In genomic region chrX:110156167-110156754, GRCh38 we compare ENCODE assay signal across 8 cellular contexts.
A peak's percentile ranks its signal among the peaks of the same experiment; 100 is the strongest.
DNase-seq lines count a peak whose midpoint lies in the region; ATAC-seq, FAIRE-seq and TF ChIP-seq lines count a peak whose summit lies in the region.

No MANE protein-coding gene starts in this region.

- H3K4me3 Mint-ChIP-seq in Caco-2 (ENCODE audit: unreplicated experiment): no peak overlapping the region

- CTCF ChIA-PET in HepG2 (lab: Yijun Ruan, JAX; ENCODE audit: low intra/inter-chr PET ratio, low total read pairs) (no interaction called here), Caco-2 (lab: Charles Lee) (no interaction called here)

- H3K9ac ChIP-seq in GM23248 (no peak overlapping the region), adipocyte (ENCODE audit: low read length) (no peak overlapping the region), HepG2 (ENCODE audit: insufficient read depth, low read depth, low read length) (no peak overlapping the region)

- intact Hi-C loops in HepG2 (cut with micrococcal nuclease; ENCODE audit: unreplicated experiment): no loop called here
- intact Hi-C loops in Caco-2 (cut with micrococcal nuclease; ENCODE audit: unreplicated experiment): no loop called here

- no peaks in the 10 kb centered on the region for H3K9me2 ChIP-seq in GM23248 (ENCODE audit: insufficient read depth)

- H3K27me3 ChIP-seq in GM23248 (replicated peaks; ENCODE audit: insufficient read depth): no peaks in the 10 kb centered on the region
- peaks cover 13% of the 10 kb centered on the region for H3K27me3 ChIP-seq in adipocyte (replicated peaks; ENCODE audit: control insufficient read depth, insufficient read depth, low read length)
- H3K27me3 ChIP-seq in HepG2 (ENCODE audit: control insufficient read depth in 1 of 2, insufficient read depth in 2 of 2, low read length in 2 of 2): no peaks in the 10 kb centered on the region
- no peaks in the 10 kb centered on the region for H3K27me3 ChIP-seq in Caco-2 (replicated peaks; ENCODE audit: control insufficient read depth, insufficient read depth, low read length)

- H3K4me2 ChIP-seq in GM23248 (ENCODE audit: unreplicated experiment) (no peak overlapping the region), HepG2 (ENCODE audit: low read depth, low read length) (no peak overlapping the region)

- H3F3A ChIP-seq in GM23248 (ENCODE audit: insufficient read depth): no peaks in the 10 kb centered on the region

- H3K4me3 ChIP-seq in GM23248 (no peak overlapping the region), adipocyte (ENCODE audit: low read length) (no peak overlapping the region), HepG2 (replicated peaks in 1 of 3; ENCODE audit: insufficient read depth in 1 of 3, low read depth in 2 of 3, low read length in 3 of 3) (no peak overlapping the region), Caco-2 (ENCODE audit: low read depth, low read length) (no peak overlapping the region)

- POLR2A ChIA-PET in HepG2 (lab: Yijun Ruan, JAX): no interaction called here
- POLR2A ChIA-PET in Caco-2 (lab: Charles Lee): no interaction called here

- H3K79me2 ChIP-seq in GM23248 (ENCODE audit: insufficient read depth): no peaks in the 10 kb centered on the region
- H3K79me2 ChIP-seq in HepG2 (ENCODE audit: insufficient read depth, low read length): no peaks in the 10 kb centered on the region

- no peak overlapping the region for H2AFZ ChIP-seq in GM23248
- H2AFZ ChIP-seq in HepG2 (ENCODE audit: low read length): no peak overlapping the region

- no peak overlapping the region for H3K27ac Mint-ChIP-seq in Caco-2 (ENCODE audit: unreplicated experiment)

- 34 to 40% methylated on average over 6 of the region's 6 CpGs for WGBS in GM23248 (ENCODE audit: low coverage in 1 of 2, low lambda C conversion rate in 2 of 2, missing lambda C conversion rate in 2 of 2), 2 experiments
- WGBS in HepG2 (ENCODE audit: low lambda C conversion rate): 76% methylated on average over 6 of the region's 6 CpGs

- TF ChIP-seq CTCF in AG09319 (IDR thresholded peaks at IDR 0.05; ENCODE audit: low read depth, low read length) (peak; percentile 49), HepG2 (CRISPR knock-in tag; IDR thresholded peaks at IDR 0.05) (no peak; the same call in 1 of the 2 replicates), Caco-2 (IDR thresholded peaks at IDR 0.05; ENCODE audit: insufficient read depth in 1 of 2, low read depth in 1 of 2, low read length in 1 of 2, severe bottlenecking in 1 of 2, unreplicated experiment in 1 of 2) (peak in 1 of 2 experiments; percentile 43)

- H3K4me1 ChIP-seq in GM23248 (ENCODE audit: insufficient read depth) (0 out of 2 replicates have a peak, but pooled peaks cover 4% of the 10 kb centered on the region), adipocyte (ENCODE audit: control insufficient read depth, insufficient read depth, low read length) (peaks cover 5% of the 10 kb centered on the region), HepG2 (ENCODE audit: insufficient read depth, low read length) (no peaks in the 10 kb centered on the region), Caco-2 (no peaks in the 10 kb centered on the region)

- no peaks in the 10 kb centered on the region for H3K36me3 ChIP-seq in GM23248 (ENCODE audit: low read depth)
- no peaks in the 10 kb centered on the region for H3K36me3 ChIP-seq in adipocyte (ENCODE audit: control insufficient read depth, insufficient read depth, low read length, severe bottlenecking)
- no peaks in the 10 kb centered on the region for H3K36me3 ChIP-seq in HepG2 (replicated peaks in 1 of 2; ENCODE audit: control insufficient read depth in 1 of 2, insufficient read depth in 2 of 2, low read length in 2 of 2)
- no peaks in the 10 kb centered on the region for H3K36me3 ChIP-seq in Caco-2 (ENCODE audit: control insufficient read depth, insufficient read depth, low read length)

- no peaks in the 10 kb centered on the region for H3K27me3 Mint-ChIP-seq in Caco-2 (ENCODE audit: insufficient read depth, unreplicated experiment)

- H3K9me3 ChIP-seq in GM23248 (ENCODE audit: low read depth): no peaks in the 10 kb centered on the region
- no peaks in the 10 kb centered on the region for H3K9me3 ChIP-seq in adipocyte (ENCODE audit: control insufficient read depth, low read length)
- H3K9me3 ChIP-seq in HepG2 (ENCODE audit: low read length): no peaks in the 10 kb centered on the region
- no peaks in the 10 kb centered on the region for H3K9me3 ChIP-seq in Caco-2

- no peak for TF ChIP-seq POLR2A in HepG2 (IDR thresholded peaks at IDR 0.05; ENCODE audit: insufficient read depth in 1 of 2, low read depth in 2 of 2, low read length in 2 of 2)

- no peak for DNase-seq in AG09319 (ENCODE audit: extremely low read depth, low read depth)
- peak; percentile 34 for DNase-seq in GM23248
- peak; percentile 62 for DNase-seq in adipocyte (ENCODE audit: low read depth)
- no peak for DNase-seq in HepG2 (ENCODE audit: low spot score)
- no peak for DNase-seq in Caco-2
- DNase-seq in NCI-H2171 (lab: John Stamatoyannopoulos, UW): no peak
- no peak for DNase-seq in ureter (ENCODE audit: low spot score)
- no peak for DNase-seq in GM19240 (ENCODE audit: insufficient read length, low spot score)

- BruUV-seq in HepG2 (replicated peaks; lab: Mats Ljungman, UMichigan) (no TSS peak), Caco-2 (replicated peaks; lab: Mats Ljungman, UMichigan) (no TSS peak)

- peaks cover 7% of the 10 kb centered on the region for H3K4me1 Mint-ChIP-seq in Caco-2 (ENCODE audit: low read depth, unreplicated experiment)

- H3K9me3 Mint-ChIP-seq in Caco-2 (ENCODE audit: unreplicated experiment): no peaks in the 10 kb centered on the region

- no peak for TF ChIP-seq EP300 in HepG2 (IDR thresholded peaks at IDR 0.05; ENCODE audit: low read depth in 2 of 2, low read length in 2 of 2)
- TF ChIP-seq EP300 in HepG2 (CRISPR knock-in tag; IDR thresholded peaks at IDR 0.05; ENCODE audit: borderline replicate concordance): no peak

- no peak for ATAC-seq in HepG2

- FAIRE-seq in HepG2 (lab: Jason Lieb, UNC): no peak

- in situ Hi-C loops in GM23248 (cut with MboI): no loop called here
- in situ Hi-C loops in HepG2 (cut with HindIII; ENCODE audit: extremely low pct_ligation_motif_present, low pct_unique_long_range_greater_than_20kb): loop anchor here (5.0 to 25.0 kb wide), 2 partner anchors 246 to 681 kb away; no protein-coding TSS in a partner anchor

- H3K27ac ChIP-seq in GM23248 (no peak overlapping the region), HepG2 (ENCODE audit: extremely low read length, insufficient read depth, low read length) (no peak overlapping the region)

- TF ChIP-seq RAD21 in HepG2 (CRISPR knock-in tag; IDR thresholded peaks at IDR 0.05): no peak

- H4K20me1 ChIP-seq in GM23248 (ENCODE audit: insufficient read depth) (no peaks in the 10 kb centered on the region), HepG2 (ENCODE audit: insufficient read depth, low read length) (no peaks in the 10 kb centered on the region)

- H3K36me3 Mint-ChIP-seq in Caco-2 (ENCODE audit: insufficient read depth, unreplicated experiment): peaks cover 12% of the 10 kb centered on the region

TF ChIP-seq in HepG2, 621 proteins besides CTCF, POLR2A, EP300 and RAD21:
- TF ChIP-seq CHD2 (IDR thresholded peaks at IDR 0.05; ENCODE audit: low read depth, low read length) (no peak), FIP1L1 (IDR thresholded peaks at IDR 0.05; ENCODE audit: borderline replicate concordance, insufficient read depth, low read depth, low read length) (no peak), ZNF775 (CRISPR knock-in tag; IDR thresholded peaks at IDR 0.05; ENCODE audit: borderline replicate concordance) (no peak), ZNF432 (CRISPR knock-in tag; IDR thresholded peaks at IDR 0.05; ENCODE audit: borderline replicate concordance) (no peak), CHD4 (IDR thresholded peaks at IDR 0.05; ENCODE audit: borderline replicate concordance, low read length) (no peak), ZFP62 (CRISPR knock-in tag; IDR thresholded peaks at IDR 0.05) (no peak), SP5 (CRISPR knock-in tag; IDR thresholded peaks at IDR 0.05; ENCODE audit: borderline replicate concordance, low read depth) (no peak), ARID3A (IDR thresholded peaks at IDR 0.05; ENCODE audit: low read depth, low read length) (0 out of 2 replicates have a peak, but pooled peaks have one; percentile 13), ZNF512 (CRISPR knock-in tag; IDR thresholded peaks at IDR 0.05) (no peak)

Comparison
In these comparisons a context has a peak if more than half of its experiments do, and no peak if none do; other contexts are left out.
1. DNase-seq: peak in GM23248 (single experiment) and adipocyte (single experiment); none in AG09319 (single experiment), HepG2 (single experiment), Caco-2 (0 of 2), NCI-H2171 (single experiment), ureter (single experiment) and GM19240 (single experiment).